Comparison of ENCODE assay signal across 8 cellular contexts in genomic region chr17:78315355-78316114, GRCh38. TPM values are rescaled to one million over a fixed set of nuclear protein-coding genes. Genes with fewer than 3 reads are reported as not detected.
DNase-seq lines count a peak whose midpoint lies in the region; ATAC-seq and TF ChIP-seq lines count a peak whose summit lies in the region.

No MANE protein-coding gene starts in this region.

- WGBS in ovary, 3 donors = 7 to 10% (median 9%) methylated on average over 12 of the region's 12 CpGs
- WGBS in urinary bladder = 33% methylated on average over 12 of the region's 12 CpGs

- TF ChIP-seq CTCF in fibroblast of pulmonary artery (IDR thresholded peaks at IDR 0.05; ENCODE audit: low read length, missing control alignments) (no peak), ovary (IDR thresholded peaks at IDR 0.05) (peak in 1 of 3 donors; percentile 0)

- no peaks in the 10 kb centered on the region for H3K9me3 Mint-ChIP-seq in CD4-positive, alpha-beta memory T cell
- H3K9me3 Mint-ChIP-seq in activated T-cell treated with anti-CD3 and anti-CD28 coated beads, Interleukin-2, amount 50 U/mL, for 4 hours = no peaks in the 10 kb centered on the region

- H3K27ac Mint-ChIP-seq in CD4-positive, alpha-beta memory T cell = peak overlapping the region; percentile 75 to 95 (median 88)

- intact Hi-C loops in CD4-positive, alpha-beta memory T cell (cut with micrococcal nuclease) = loop anchor here (2.0 kb wide), 1 partner anchor 27 kb away; no protein-coding TSS in a partner anchor
- intact Hi-C loops in ovary (cut with DNase I) = no loop called here

- POLR2A ChIA-PET in CD4-positive, alpha-beta memory T cell (lab: Charles Lee; ENCODE audit: partially characterized antibody) = interaction anchor here (1.0 to 6.0 kb wide), 7 partner anchors 13 to 63 kb away, joined by 3 to 62 read pairs (median 6); partner anchors contain the start of gene SOCS3

- H3K36me3 ChIP-seq in CD4-positive, alpha-beta memory T cell (ENCODE audit: insufficient read depth, low read length) = no peaks in the 10 kb centered on the region
- H3K36me3 ChIP-seq in MG63 (no peaks in the 10 kb centered on the region), ovary (no peaks in the 10 kb centered on the region), urinary bladder (ENCODE audit: insufficient read depth) (no peaks in the 10 kb centered on the region)

- CTCF ChIA-PET in CD4-positive, alpha-beta memory T cell (lab: Charles Lee; ENCODE audit: partially characterized antibody) = interaction anchor here (0.5 to 1.4 kb wide), 3 partner anchors 25 to 41 kb away, joined by 3 to 4 read pairs (median 4); no protein-coding TSS in a partner anchor

- H3K27ac ChIP-seq in CD4-positive, alpha-beta memory T cell (ENCODE audit: low read depth, low read length) = peak overlapping the region; percentile 18
- H3K27ac ChIP-seq in ovary = peak overlapping the region; percentile 47 to 76
- peak overlapping the region; percentile 84 for H3K27ac ChIP-seq in urinary bladder (ENCODE audit: low read depth)

- H3K36me3 Mint-ChIP-seq in CD4-positive, alpha-beta memory T cell = no peaks in the 10 kb centered on the region
- no peaks in the 10 kb centered on the region for H3K36me3 Mint-ChIP-seq in activated T-cell treated with anti-CD3 and anti-CD28 coated beads, Interleukin-2, amount 50 U/mL, for 4 hours (ENCODE audit: insufficient read depth)

- DNase-seq in CD4-positive, alpha-beta memory T cell = peak in 4 of 5 donors; percentile 10 to 67 (median 18)
- DNase-seq in MG63 (peak; percentile 95), fibroblast of pulmonary artery (ENCODE audit: low read depth) (peak; percentile 88), ovary (peak; percentile 85 to 95 (median 90)), G401 (ENCODE audit: low spot score) (no peak), pons (ENCODE audit: low spot score) (no peak)
- peak; percentile 68 for DNase-seq in activated T-cell treated with anti-CD3 and anti-CD28 coated beads, Interleukin-2, amount 50 U/mL, for 4 hours

- peak; percentile 85 for TF ChIP-seq EP300 in ovary (IDR thresholded peaks at IDR 0.05)

- TF ChIP-seq POLR2A in ovary (IDR thresholded peaks at IDR 0.05) = no peak

- peak overlapping the region; percentile 13 to 91 (median 73) for H3K4me3 Mint-ChIP-seq in CD4-positive, alpha-beta memory T cell
- H3K4me3 Mint-ChIP-seq in activated T-cell treated with anti-CD3 and anti-CD28 coated beads, Interleukin-2, amount 50 U/mL, for 4 hours = peak overlapping the region; percentile 55

- in situ Hi-C loops in G401 (cut with HindIII; ENCODE audit: low sequenced_read_pairs) = no loop called here

- no peaks in the 10 kb centered on the region for H3K27me3 Mint-ChIP-seq in CD4-positive, alpha-beta memory T cell
- peaks cover 2% of the 10 kb centered on the region for H3K27me3 Mint-ChIP-seq in activated T-cell treated with anti-CD3 and anti-CD28 coated beads, Interleukin-2, amount 50 U/mL, for 4 hours (ENCODE audit: low read depth)

- peaks cover 44% of the 10 kb centered on the region for H3K4me1 ChIP-seq in CD4-positive, alpha-beta memory T cell (ENCODE audit: insufficient read depth, low read length)
- H3K4me1 ChIP-seq in ovary (ENCODE audit: insufficient read depth) (peaks cover 23% of the 10 kb centered on the region), urinary bladder (ENCODE audit: insufficient read depth) (no peaks in the 10 kb centered on the region)

- no peak overlapping the region for H3K4me3 ChIP-seq in CD4-positive, alpha-beta memory T cell (ENCODE audit: low read length in 2 of 2)
- peak overlapping the region; percentile 2; the same call in 1 of the 2 replicates for H3K4me3 ChIP-seq in MG63
- H3K4me3 ChIP-seq in fibroblast of pulmonary artery (replicated peaks; ENCODE audit: low read depth, low read length) = peak overlapping the region; percentile 24
- H3K4me3 ChIP-seq in ovary = no peak overlapping the region
- H3K4me3 ChIP-seq in urinary bladder (ENCODE audit: low read depth, low read length) = no peak overlapping the region

- ATAC-seq in activated T-cell treated with anti-CD3 and anti-CD28 coated beads, Interleukin-2, amount 50 U/mL, for 4 hours = peak; percentile 64 to 67

- peaks cover 18 to 56% (median 38%) of the 10 kb centered on the region in 4 donors for H3K4me1 Mint-ChIP-seq in CD4-positive, alpha-beta memory T cell
- H3K4me1 Mint-ChIP-seq in activated T-cell treated with anti-CD3 and anti-CD28 coated beads, Interleukin-2, amount 50 U/mL, for 4 hours (ENCODE audit: low read depth) = peaks cover 39% of the 10 kb centered on the region

- no peaks in the 10 kb centered on the region for H3K9me3 ChIP-seq in CD4-positive, alpha-beta memory T cell (ENCODE audit: control insufficient read depth in 1 of 2, low read length in 2 of 2)
- H3K9me3 ChIP-seq in MG63 = no peaks in the 10 kb centered on the region
- H3K9me3 ChIP-seq in ovary = no peaks in the 10 kb centered on the region

- H3K27me3 ChIP-seq in CD4-positive, alpha-beta memory T cell (ENCODE audit: insufficient read depth, low read length) = no peaks in the 10 kb centered on the region
- H3K27me3 ChIP-seq in MG63 = no peaks in the 10 kb centered on the region
- no peaks in the 10 kb centered on the region for H3K27me3 ChIP-seq in ovary

RNA-seq across cellular contexts. Expression of gene SOCS3, which starts 44.3 kb away (rescaled TPM):
- 1 to 10 TPM; 7.5 to 8.4 TPM for total RNA-seq in CD4-positive, alpha-beta memory T cell
- 100 to 1,000 TPM in 1 of 2 donors, 10 to 100 TPM in 1; 60.8 to 220 TPM for polyA plus RNA-seq in CD4-positive, alpha-beta memory T cell
- total RNA-seq in MG63 (2014; rRNA removed; shearing (Covaris generic); ENCODE audit: low replicate concordance) = 23.4 and 32.9 TPM in 2 replicates
- total RNA-seq in activated T-cell treated with anti-CD3 and anti-CD28 coated beads, Interleukin-2, amount 50 U/mL, for 4 hours = 100 to 1,000 TPM; 118 to 143 (median 136) TPM
- 100 to 1,000 TPM in 2 of 7 donors, 10 to 100 TPM in 5; 14.4 to 284 (median 56.5) TPM for total RNA-seq in ovary
- 10 to 100 TPM; 21.9 to 69.5 TPM for polyA plus RNA-seq in ovary
- 16.5 TPM for total RNA-seq in urinary bladder
- polyA plus RNA-seq in urinary bladder = 152 TPM
- total RNA-seq in G401 (2014; rRNA removed; shearing (Covaris generic)) = 72.7 and 90.1 TPM in 2 replicates

Comparison
In these comparisons a context has a peak if more than half of its experiments do, and no peak if none do; other contexts are left out.
1. DNase-seq: peak in CD4-positive, alpha-beta memory T cell (4 of 5), MG63 (single experiment), activated T-cell treated with anti-CD3 and anti-CD28 coated beads, Interleukin-2, amount 50 U/mL, for 4 hours (single experiment), fibroblast of pulmonary artery (single experiment) and ovary (5 of 5); none in G401 (single experiment) and pons (single experiment).
2. H3K27ac ChIP-seq: peak in every context shown above with its lines; median percentile 84 in urinary bladder; 62 in ovary; 18 in CD4-positive, alpha-beta memory T cell.
3. H3K4me3 ChIP-seq: peak in MG63 (single experiment) and fibroblast of pulmonary artery (single experiment); none in CD4-positive, alpha-beta memory T cell (0 of 2), ovary (single experiment) and urinary bladder (single experiment).